In genomic region chr9:135961277-135961705, GRCh38 we compare ENCODE assay signal across 8 cellular contexts. TPM values are rescaled to one million over a fixed set of nuclear protein-coding genes. Genes with fewer than 3 reads are reported as not detected.
A peak's percentile ranks its signal among the peaks of the same experiment; 100 is the strongest.
DNase-seq lines count a peak whose midpoint lies in the region; ATAC-seq and TF ChIP-seq lines count a peak whose summit lies in the region.

A gene with protein sequence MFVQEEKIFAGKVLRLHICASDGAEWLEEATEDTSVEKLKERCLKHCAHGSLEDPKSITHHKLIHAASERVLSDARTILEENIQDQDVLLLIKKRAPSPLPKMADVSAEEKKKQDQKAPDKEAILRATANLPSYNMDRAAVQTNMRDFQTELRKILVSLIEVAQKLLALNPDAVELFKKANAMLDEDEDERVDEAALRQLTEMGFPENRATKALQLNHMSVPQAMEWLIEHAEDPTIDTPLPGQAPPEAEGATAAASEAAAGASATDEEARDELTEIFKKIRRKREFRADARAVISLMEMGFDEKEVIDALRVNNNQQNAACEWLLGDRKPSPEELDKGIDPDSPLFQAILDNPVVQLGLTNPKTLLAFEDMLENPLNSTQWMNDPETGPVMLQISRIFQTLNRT (minus strand): TSS chr9:135961373. CDS start chr9:135961162, 211 bp downstream.

- no peaks in the 10 kb centered on the region for H3K36me3 Mint-ChIP-seq in GM23338 (ENCODE audit: low read depth)
- no peaks in the 10 kb centered on the region for H3K36me3 Mint-ChIP-seq in activated T-helper 1 cell treated with anti-CD3 and anti-CD28 coated beads, Interleukin-12 subunit alpha, Interleukin-12 subunit beta, Interleukin-2, Interleukin-4 antibody, amounts not matched to agents 30 ng/mL and 10 ng/mL and 1 ng/mL, durations not matched to agents 14 hours and 24 hours and 36 hours (ENCODE audit: low read depth)
- no peaks in the 10 kb centered on the region for H3K36me3 Mint-ChIP-seq in naive B cell
- peaks cover 8% of the 10 kb centered on the region for H3K36me3 Mint-ChIP-seq in stimulated activated effector memory CD8-positive, alpha-beta T cell treated with anti-CD3 and anti-CD28 coated beads, Interleukin-12 subunit alpha, Interleukin-12 subunit beta, amount 100 ng/mL, for 72 hours

- peak within 1 kb of the TSS; percentile 99 for H3K4me2 ChIP-seq in GM23338

- peak within 1 kb of the TSS; percentile 94; the same call in 1 of the 2 replicates for H2AFZ ChIP-seq in GM23338

- H3K27ac Mint-ChIP-seq in GM23338 (no peak within 1 kb of the TSS; the same call in 1 of the 2 replicates), naive B cell (peak within 1 kb of the TSS; percentile 54 to 94 (median 85))
- H3K27ac Mint-ChIP-seq in activated T-helper 1 cell treated with anti-CD3 and anti-CD28 coated beads, Interleukin-12 subunit alpha, Interleukin-12 subunit beta, Interleukin-2, Interleukin-4 antibody, amounts not matched to agents 30 ng/mL and 10 ng/mL and 1 ng/mL, durations not matched to agents 14 hours and 24 hours and 36 hours, result peak within 1 kb of the TSS; percentile 82
- peak within 1 kb of the TSS; percentile 69 for H3K27ac Mint-ChIP-seq in stimulated activated effector memory CD8-positive, alpha-beta T cell treated with anti-CD3 and anti-CD28 coated beads, Interleukin-12 subunit alpha, Interleukin-12 subunit beta, amount 100 ng/mL, for 72 hours

- peak within 1 kb of the TSS; percentile 97 for H3K4me3 ChIP-seq in GM23338

- no peaks in the 10 kb centered on the region for H3K9me2 ChIP-seq in GM23338 (ENCODE audit: insufficient read depth)

- H3K4me1 Mint-ChIP-seq in GM23338 (peaks cover 22% of the 10 kb centered on the region), naive B cell (peaks cover 27 to 49% (median 35%) of the 10 kb centered on the region in 3 donors)
- peaks cover 25% of the 10 kb centered on the region for H3K4me1 Mint-ChIP-seq in activated T-helper 1 cell treated with anti-CD3 and anti-CD28 coated beads, Interleukin-12 subunit alpha, Interleukin-12 subunit beta, Interleukin-2, Interleukin-4 antibody, amounts not matched to agents 30 ng/mL and 10 ng/mL and 1 ng/mL, durations not matched to agents 14 hours and 24 hours and 36 hours (ENCODE audit: low read depth)
- H3K4me1 Mint-ChIP-seq in stimulated activated effector memory CD8-positive, alpha-beta T cell treated with anti-CD3 and anti-CD28 coated beads, Interleukin-12 subunit alpha, Interleukin-12 subunit beta, amount 100 ng/mL, for 72 hours, result peaks cover 48% of the 10 kb centered on the region

- peaks cover 44% of the 10 kb centered on the region for H3K79me2 ChIP-seq in GM23338 (replicated peaks; ENCODE audit: insufficient read depth)

- DNase-seq in DMS79 (lab: John Stamatoyannopoulos, UW) (peak; percentile 85), GM23338 (ENCODE audit: low spot score) (peak; percentile 97), LHCN-M2 (ENCODE audit: low read depth) (peak; percentile 91), RPMI7951 (ENCODE audit: low read depth) (peak; percentile 92), fibroblast of gingiva (ENCODE audit: low read depth) (peak; percentile 92), naive B cell (peak; percentile 96)
- peak; percentile 93 for DNase-seq in activated T-helper 1 cell treated with anti-CD3 and anti-CD28 coated beads, Interleukin-12 subunit alpha, Interleukin-12 subunit beta, Interleukin-2, Interleukin-4 antibody, amounts not matched to agents 30 ng/mL and 10 ng/mL and 1 ng/mL, durations not matched to agents 14 hours and 24 hours and 36 hours (ENCODE audit: low spot score)
- DNase-seq in stimulated activated effector memory CD8-positive, alpha-beta T cell treated with anti-CD3 and anti-CD28 coated beads, Interleukin-12 subunit alpha, Interleukin-12 subunit beta, amount 100 ng/mL, for 72 hours (ENCODE audit: low spot score in 2 of 2), result peak; percentile 95 to 96

- H3F3A ChIP-seq in GM23338 (replicated peaks; ENCODE audit: low read depth), result 0 out of 2 replicates have a peak, but pooled peaks cover 9% of the 10 kb centered on the region

- peaks cover 18% of the 10 kb centered on the region for H4K20me1 ChIP-seq in GM23338 (replicated peaks; ENCODE audit: insufficient read depth)

- intact Hi-C loops in activated T-helper 1 cell treated with anti-CD3 and anti-CD28 coated beads, Interleukin-12 subunit alpha, Interleukin-12 subunit beta, Interleukin-2, Interleukin-4 antibody, amounts not matched to agents 30 ng/mL and 10 ng/mL and 1 ng/mL, durations not matched to agents 14 hours and 24 hours and 36 hours (cut with micrococcal nuclease), result loop anchor here (1.0 to 10.0 kb wide), 8 partner anchors 36 to 1894 kb away; partner anchors contain the start of genes BRD3, CAMSAP1, QSOX2 and SEC16A

- H3K9me3 Mint-ChIP-seq in GM23338, result no peaks in the 10 kb centered on the region
- H3K9me3 Mint-ChIP-seq in activated T-helper 1 cell treated with anti-CD3 and anti-CD28 coated beads, Interleukin-12 subunit alpha, Interleukin-12 subunit beta, Interleukin-2, Interleukin-4 antibody, amounts not matched to agents 30 ng/mL and 10 ng/mL and 1 ng/mL, durations not matched to agents 14 hours and 24 hours and 36 hours, result no peaks in the 10 kb centered on the region
- no peaks in the 10 kb centered on the region for H3K9me3 Mint-ChIP-seq in naive B cell
- no peaks in the 10 kb centered on the region for H3K9me3 Mint-ChIP-seq in stimulated activated effector memory CD8-positive, alpha-beta T cell treated with anti-CD3 and anti-CD28 coated beads, Interleukin-12 subunit alpha, Interleukin-12 subunit beta, amount 100 ng/mL, for 72 hours

- H3K27me3 Mint-ChIP-seq in GM23338 (ENCODE audit: insufficient read depth, low read depth, poor library complexity) (peaks cover 15% of the 10 kb centered on the region), naive B cell (peaks cover 0 to 25% (median 18%) of the 10 kb centered on the region in 3 donors)
- peaks cover 8% of the 10 kb centered on the region for H3K27me3 Mint-ChIP-seq in activated T-helper 1 cell treated with anti-CD3 and anti-CD28 coated beads, Interleukin-12 subunit alpha, Interleukin-12 subunit beta, Interleukin-2, Interleukin-4 antibody, amounts not matched to agents 30 ng/mL and 10 ng/mL and 1 ng/mL, durations not matched to agents 14 hours and 24 hours and 36 hours (ENCODE audit: insufficient read depth)

- TF ChIP-seq CTCF in GM23338 (conservative IDR thresholded peaks at IDR 0.05; ENCODE audit: low read depth in 2 of 2), result no peak; a peak in 1 of 4 replicates

- peak; percentile 76 for ATAC-seq in GM23338
- peak; percentile 91 to 92 for ATAC-seq in naive B cell (ENCODE audit: low read depth in 2 of 2)
- peak; percentile 94 for ATAC-seq in stimulated activated effector memory CD8-positive, alpha-beta T cell treated with anti-CD3 and anti-CD28 coated beads, Interleukin-12 subunit alpha, Interleukin-12 subunit beta, amount 100 ng/mL, for 72 hours

- H3K27ac ChIP-seq in GM23338 (ENCODE audit: low read depth), result no peak within 1 kb of the TSS

- no peaks in the 10 kb centered on the region for H3K36me3 ChIP-seq in GM23338 (ENCODE audit: insufficient read depth)

- peaks cover 7% of the 10 kb centered on the region; the same call in 1 of the 2 replicates for H3K4me1 ChIP-seq in GM23338 (ENCODE audit: insufficient read depth)

- no peaks in the 10 kb centered on the region for H3K27me3 ChIP-seq in GM23338 (ENCODE audit: insufficient read depth)

- H3K4me3 Mint-ChIP-seq in GM23338 (peak within 1 kb of the TSS; percentile 86), naive B cell (peak within 1 kb of the TSS; percentile 85 to 94 (median 88))
- H3K4me3 Mint-ChIP-seq in activated T-helper 1 cell treated with anti-CD3 and anti-CD28 coated beads, Interleukin-12 subunit alpha, Interleukin-12 subunit beta, Interleukin-2, Interleukin-4 antibody, amounts not matched to agents 30 ng/mL and 10 ng/mL and 1 ng/mL, durations not matched to agents 14 hours and 24 hours and 36 hours, result peak within 1 kb of the TSS; percentile 87
- peak within 1 kb of the TSS; percentile 85 for H3K4me3 Mint-ChIP-seq in stimulated activated effector memory CD8-positive, alpha-beta T cell treated with anti-CD3 and anti-CD28 coated beads, Interleukin-12 subunit alpha, Interleukin-12 subunit beta, amount 100 ng/mL, for 72 hours

TF ChIP-seq in GM23338, 12 proteins besides CTCF, POLR2A, EP300 and RAD21 (continues in another document):
- TF ChIP-seq ZNF331 (CRISPR knock-in tag; IDR thresholded peaks at IDR 0.05; ENCODE audit: low read depth) (no peak), EZH2phosphoT487 (IDR thresholded peaks at IDR 0.05; ENCODE audit: unreplicated experiment) (no peak), CREB1 (CRISPR knock-in tag; IDR thresholded peaks at IDR 0.05; ENCODE audit: low read depth) (peak; percentile 98), STAT1 (IDR thresholded peaks at IDR 0.05; ENCODE audit: unreplicated experiment) (no peak)
- TF ChIP-seq, protein P1, sequence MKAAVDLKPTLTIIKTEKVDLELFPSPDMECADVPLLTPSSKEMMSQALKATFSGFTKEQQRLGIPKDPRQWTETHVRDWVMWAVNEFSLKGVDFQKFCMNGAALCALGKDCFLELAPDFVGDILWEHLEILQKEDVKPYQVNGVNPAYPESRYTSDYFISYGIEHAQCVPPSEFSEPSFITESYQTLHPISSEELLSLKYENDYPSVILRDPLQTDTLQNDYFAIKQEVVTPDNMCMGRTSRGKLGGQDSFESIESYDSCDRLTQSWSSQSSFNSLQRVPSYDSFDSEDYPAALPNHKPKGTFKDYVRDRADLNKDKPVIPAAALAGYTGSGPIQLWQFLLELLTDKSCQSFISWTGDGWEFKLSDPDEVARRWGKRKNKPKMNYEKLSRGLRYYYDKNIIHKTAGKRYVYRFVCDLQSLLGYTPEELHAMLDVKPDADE (IDR thresholded peaks at IDR 0.05), result peak; percentile 96

RNA-seq across cellular contexts. Expression of the gene that starts here (rescaled TPM):
- 86.6 and 95.7 TPM in 2 replicates for total RNA-seq in GM23338 (2014; rRNA removed; shearing (Covaris generic))
- polyA plus RNA-seq in GM23338 (2016; fragmentation: Nextera tagmentation; extraction: Ambion mirVana) (63.2 and 71.6 TPM in 2 replicates), naive B cell (ENCODE audit: low read depth in 6 of 6) (10 to 100 TPM; 16.1 to 23.0 (median 21.6) TPM)
- 62.3 and 75.3 TPM in 2 replicates for total RNA-seq in LHCN-M2 (2014; rRNA removed)
- 35.7 TPM for polyA plus RNA-seq in LHCN-M2 (2012)
- 24.4 and 27.6 TPM in 2 replicates for total RNA-seq in RPMI7951 (2014; rRNA removed; shearing (Covaris generic))
- total RNA-seq in activated T-helper 1 cell treated with anti-CD3 and anti-CD28 coated beads, Interleukin-12 subunit alpha, Interleukin-12 subunit beta, Interleukin-2, Interleukin-4 antibody, amounts not matched to agents 30 ng/mL and 10 ng/mL and 1 ng/mL, durations not matched to agents 14 hours and 24 hours and 36 hours, result 41.9 and 42.0 TPM in 2 replicates
